In the genomic region with DNA sequence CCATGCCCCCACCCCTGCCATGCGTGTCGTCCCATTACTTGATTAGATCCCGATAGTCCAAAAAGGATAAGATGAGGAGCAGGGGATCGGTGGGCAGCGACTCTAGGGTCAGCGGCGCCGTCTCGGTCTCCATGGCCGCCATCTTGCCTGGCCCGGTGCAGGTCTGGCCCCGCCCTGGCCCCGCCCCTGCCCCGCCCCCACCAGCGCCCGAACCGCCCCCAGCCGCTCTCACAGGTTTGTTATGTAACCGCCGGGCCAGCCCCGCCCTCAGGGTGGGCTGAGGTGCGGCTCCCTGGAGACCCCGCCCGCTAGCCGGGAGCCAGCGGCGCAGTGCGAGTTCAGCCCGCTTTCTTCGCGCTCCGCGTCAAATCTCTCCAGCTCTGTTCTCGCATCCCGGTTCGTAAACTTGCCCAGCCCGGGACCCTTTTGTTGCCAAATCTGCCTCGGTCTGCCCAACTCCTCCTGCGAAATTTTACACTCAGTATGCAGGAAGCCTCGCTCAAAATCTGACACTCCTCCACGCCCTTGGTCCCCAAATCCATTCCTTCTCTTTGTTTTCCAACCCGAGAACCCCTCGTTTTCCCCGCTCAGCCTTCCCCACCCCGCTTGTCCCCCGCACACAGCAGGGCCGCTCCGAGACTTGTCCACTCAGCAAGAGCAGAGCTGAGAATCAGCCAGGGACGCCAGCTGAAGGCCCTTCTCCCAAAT, we compare ENCODE assay signal across 1 cellular context.
A peak's percentile ranks its signal among the peaks of the same experiment; 100 is the strongest.
TF ChIP-seq lines count a peak whose summit lies in the region.

A gene with protein sequence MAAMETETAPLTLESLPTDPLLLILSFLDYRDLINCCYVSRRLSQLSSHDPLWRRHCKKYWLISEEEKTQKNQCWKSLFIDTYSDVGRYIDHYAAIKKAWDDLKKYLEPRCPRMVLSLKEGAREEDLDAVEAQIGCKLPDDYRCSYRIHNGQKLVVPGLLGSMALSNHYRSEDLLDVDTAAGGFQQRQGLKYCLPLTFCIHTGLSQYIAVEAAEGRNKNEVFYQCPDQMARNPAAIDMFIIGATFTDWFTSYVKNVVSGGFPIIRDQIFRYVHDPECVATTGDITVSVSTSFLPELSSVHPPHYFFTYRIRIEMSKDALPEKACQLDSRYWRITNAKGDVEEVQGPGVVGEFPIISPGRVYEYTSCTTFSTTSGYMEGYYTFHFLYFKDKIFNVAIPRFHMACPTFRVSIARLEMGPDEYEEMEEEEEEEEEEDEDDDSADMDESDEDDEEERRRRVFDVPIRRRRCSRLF (minus strand): TSS at position 165 of the 708 bp plus-strand sequence. CDS start 23 bp downstream, at position 142.

TF ChIP-seq in K562, 482 proteins besides CTCF, POLR2A, EP300 and RAD21 (continued from another document):
- peak; percentile 53; the same call in 1 of the 2 replicates for TF ChIP-seq ZFX (CRISPR knock-in tag; IDR thresholded peaks at IDR 0.05)
- no peak for TF ChIP-seq USF1 (CRISPR knock-in tag; IDR thresholded peaks at IDR 0.05)
- peak; percentile 40 for TF ChIP-seq ZNF316 (IDR thresholded peaks at IDR 0.05)
- no peak for TF ChIP-seq CSDE1 (IDR thresholded peaks at IDR 0.05)
- TF ChIP-seq MAFG (tag; conservative IDR thresholded peaks at IDR 0.05) = peak; percentile 64
- TF ChIP-seq HOMEZ (CRISPR knock-in tag; IDR thresholded peaks at IDR 0.05) = no peak
- peak; percentile 28 for TF ChIP-seq TAF9B (IDR thresholded peaks at IDR 0.05; ENCODE audit: partially characterized antibody)
- TF ChIP-seq NFRKB (IDR thresholded peaks at IDR 0.05; ENCODE audit: low read depth) = 0 out of 2 replicates have a peak, but pooled peaks have one; percentile 42
- peak; percentile 70 for TF ChIP-seq PHF8 (IDR thresholded peaks at IDR 0.05; ENCODE audit: borderline replicate concordance, low read length)
- TF ChIP-seq FOXP1 (CRISPR knock-in tag; IDR thresholded peaks at IDR 0.05) = 0 out of 2 replicates have a peak, but pooled peaks have one; percentile 1
- TF ChIP-seq NFATC3 (IDR thresholded peaks at IDR 0.05) = no peak
- peak; percentile 79 for TF ChIP-seq VEZF1 (CRISPR knock-in tag; IDR thresholded peaks at IDR 0.05)
- no peak for TF ChIP-seq ZNF507 (tag; conservative IDR thresholded peaks at IDR 0.05)
- TF ChIP-seq NR3C1 (CRISPR knock-in tag; IDR thresholded peaks at IDR 0.05) = no peak
- TF ChIP-seq SAFB (IDR thresholded peaks at IDR 0.05; ENCODE audit: borderline replicate concordance, low read depth, low read length) = no peak
- no peak for TF ChIP-seq FOSL1 (tag; conservative IDR thresholded peaks at IDR 0.05)
- no peak for TF ChIP-seq CEBPG (CRISPR knock-in tag; IDR thresholded peaks at IDR 0.05)
- TF ChIP-seq CEBPG (tag; conservative IDR thresholded peaks at IDR 0.05 in 1 of 2, IDR thresholded peaks at IDR 0.05 in 1 of 2) = peak in 1 of 2 experiments; percentile 74; a peak in 2 of 4 replicates
